Comparison of ENCODE assay signal across 20 cellular contexts in the genomic region with DNA sequence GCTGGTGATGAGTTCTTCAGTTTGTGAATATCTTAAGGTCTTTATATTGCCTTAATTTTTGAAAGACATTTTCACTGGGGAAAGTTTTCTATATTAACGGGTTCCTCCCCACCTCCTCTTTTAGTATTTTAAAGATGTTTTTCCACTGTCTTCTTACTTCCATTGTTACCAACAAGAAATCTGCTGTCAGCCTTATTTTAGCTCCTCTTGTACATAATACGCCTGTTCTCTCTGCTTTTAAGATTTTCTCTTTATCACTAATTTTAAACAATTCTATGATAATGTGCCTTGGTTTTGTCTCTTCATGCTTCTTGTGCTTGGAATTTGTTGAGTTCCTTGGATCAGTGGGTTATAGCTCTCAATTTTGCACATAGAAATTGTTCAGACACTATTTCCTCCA.
A peak's percentile ranks its signal among the peaks of the same experiment; 100 is the strongest.
DNase-seq lines count a peak whose midpoint lies in the region; ATAC-seq and TF ChIP-seq lines count a peak whose summit lies in the region.
"Had no signal": no experiment of that assay in that cellular context is flagged by ENCODE, and none has a peak within 500 bp of the region (broad histone marks: within the 10 kb centered on the region; RNA-seq: fewer than 3 reads in every experiment).

No MANE protein-coding gene starts in this region.

- no peaks in the 10 kb centered on the region for H3K9me3 ChIP-seq in HEK293 (ENCODE audit: control insufficient read depth, insufficient read depth, low read depth, low read length)
- H3K9me3 ChIP-seq in upper lobe of right lung = no peaks in the 10 kb centered on the region
- H3K9me3 ChIP-seq: BE2C had no signal

- no peak overlapping the region for H3K4me3 Mint-ChIP-seq in WTC11
- H3K4me3 Mint-ChIP-seq: CD14-positive monocyte; CD4-positive, alpha-beta T cell; CD8-positive, alpha-beta memory T cell had no signal

- no peak for TF ChIP-seq CTCF in HEK293 (tag by site-specific recombination; IDR thresholded peaks at IDR 0.05)
- no peak for TF ChIP-seq CTCF in WTC11 (IDR thresholded peaks at IDR 0.05)
- no peak for TF ChIP-seq CTCF in upper lobe of right lung (IDR thresholded peaks at IDR 0.05)

- H3K36me3 Mint-ChIP-seq in WTC11 = peaks cover 20% of the 10 kb centered on the region
- H3K36me3 Mint-ChIP-seq: CD14-positive monocyte; CD8-positive, alpha-beta memory T cell had no signal

- no peaks in the 10 kb centered on the region for H3K36me3 ChIP-seq in HEK293 (ENCODE audit: control insufficient read depth in 2 of 2, insufficient read depth in 1 of 2, low read length in 2 of 2)
- no peaks in the 10 kb centered on the region for H3K36me3 ChIP-seq in upper lobe of right lung
- H3K36me3 ChIP-seq: BE2C; BLaER1 treated with 17β-estradiol and CSF1 and Interleukin-3, amounts not matched to agents 10 nM and 100 nM had no signal

- no peaks in the 10 kb centered on the region for H3K27me3 ChIP-seq in upper lobe of right lung
- H3K27me3 ChIP-seq: BE2C; BLaER1 treated with 17β-estradiol and CSF1 and Interleukin-3, amounts not matched to agents 10 nM and 100 nM had no signal

- H3K4me1 ChIP-seq in HEK293 (ENCODE audit: control insufficient read depth, insufficient read depth, low read length) (no peaks in the 10 kb centered on the region), upper lobe of right lung (no peaks in the 10 kb centered on the region)
- H3K4me1 ChIP-seq: A549; BE2C; BLaER1 treated with 17β-estradiol and CSF1 and Interleukin-3, amounts not matched to agents 10 nM and 100 nM had no signal

- H3K27me3 Mint-ChIP-seq in WTC11 (ENCODE audit: low read depth) = peaks cover 3% of the 10 kb centered on the region; the same call in 1 of the 2 replicates
- H3K27me3 Mint-ChIP-seq: CD4-positive, alpha-beta T cell had no signal

- intact Hi-C loops in upper lobe of right lung (cut with DNase I) = no loop called here

- H3K27ac Mint-ChIP-seq in WTC11 = no peak overlapping the region
- H3K27ac Mint-ChIP-seq: CD14-positive monocyte; CD4-positive, alpha-beta T cell; CD8-positive, alpha-beta memory T cell had no signal

- peaks cover 26% of the 10 kb centered on the region for H3K9me3 Mint-ChIP-seq in WTC11

- POLR2A ChIA-PET in HEK293 (lab: Yijun Ruan, JAX) (no interaction called here), WTC11 (lab: Charles Lee) (no interaction called here)

- no peak overlapping the region for H3K4me3 ChIP-seq in HEK293 (ENCODE audit: low read depth, low read length)
- no peak overlapping the region for H3K4me3 ChIP-seq in upper lobe of right lung
- H3K4me3 ChIP-seq: A549; BLaER1 treated with 17β-estradiol and CSF1 and Interleukin-3, amounts not matched to agents 10 nM and 100 nM had no signal

- H3K27ac ChIP-seq in HEK293 (ENCODE audit: extremely low read depth, low read depth, low read length) (no peak overlapping the region), upper lobe of right lung (no peak overlapping the region)
- H3K27ac ChIP-seq: 22Rv1; A549; BLaER1 treated with 17β-estradiol and CSF1 and Interleukin-3, amounts not matched to agents 10 nM and 100 nM had no signal

- H3K4me1 Mint-ChIP-seq in WTC11 = no peaks in the 10 kb centered on the region
- H3K4me1 Mint-ChIP-seq: CD14-positive monocyte; CD8-positive, alpha-beta memory T cell had no signal

- no peak for ATAC-seq in WTC11
- no peak for ATAC-seq in upper lobe of right lung
- no peak for ATAC-seq in HG02759 (IDR thresholded peaks at IDR 0.05; ENCODE audit: unreplicated experiment)
- ATAC-seq: A549 had no signal

- peak; percentile 13 for DNase-seq in DMS53 (lab: John Stamatoyannopoulos, UW)
- no peak for DNase-seq in DMS53 treated with DMSO at 0.1 percent for 48 hours (lab: John Stamatoyannopoulos, UW; ENCODE audit: unreplicated experiment)
- peak; percentile 64 for DNase-seq in DMS114 treated with DMSO at 0.1 percent for 48 hours (lab: John Stamatoyannopoulos, UW; ENCODE audit: unreplicated experiment)
- no peak for DNase-seq in WTC11 (ENCODE audit: low spot score)
- DNase-seq in upper lobe of right lung = no peak
- no peak for DNase-seq in SHP77 (lab: John Stamatoyannopoulos, UW)
- DNase-seq: ACHN; AML-193; BE2C; CD4-positive, alpha-beta T cell; CD8-positive, alpha-beta memory T cell; DND-41; H7; HCEC 1CT had no signal

- CTCF ChIA-PET in HEK293 (lab: Yijun Ruan, JAX) (interaction anchor here (0.9 kb wide), 1 partner anchor 1143 kb away, joined by 3 read pairs; no protein-coding TSS in a partner anchor), WTC11 (lab: Charles Lee) (interaction anchor here (0.6 to 1.5 kb wide), 2 partner anchors 18 to 51 kb away, joined by 3 to 6 read pairs; no protein-coding TSS in a partner anchor)

TF ChIP-seq in HEK293, 187 proteins besides CTCF, POLR2A, EP300 and RAD21:
- TF ChIP-seq ZNF791 (tag by site-specific recombination; IDR thresholded peaks at IDR 0.05) = no peak
- no peak for TF ChIP-seq ZNF843 (tag by site-specific recombination; IDR thresholded peaks at IDR 0.05)
- TF ChIP-seq TRIM28 (IDR thresholded peaks at IDR 0.05; ENCODE audit: borderline replicate concordance, low read length) = peak; percentile 21; the same call in 1 of the 2 replicates
- TF ChIP-seq ZNF266 (tag by site-specific recombination; IDR thresholded peaks at IDR 0.05; ENCODE audit: low read depth) = no peak
- no peak for TF ChIP-seq ZFP69B (tag by site-specific recombination; IDR thresholded peaks at IDR 0.05)
- TF ChIP-seq ZNF560 (tag by site-specific recombination; IDR thresholded peaks at IDR 0.05; ENCODE audit: borderline replicate concordance) = no peak
- TF ChIP-seq HOXC10 (CRISPR knock-in tag; IDR thresholded peaks at IDR 0.05) = no peak
- no peak for TF ChIP-seq ZNF221 (tag by site-specific recombination; IDR thresholded peaks at IDR 0.05; ENCODE audit: borderline replicate concordance)
- no peak for TF ChIP-seq ZNF2 (tag by site-specific recombination; IDR thresholded peaks at IDR 0.05)
- TF ChIP-seq ZNF610 (tag by site-specific recombination; IDR thresholded peaks at IDR 0.05; ENCODE audit: borderline replicate concordance) = no peak
- no peak for TF ChIP-seq YY1 (tag by site-specific recombination; IDR thresholded peaks at IDR 0.05)
- TF ChIP-seq ZNF596 (tag by site-specific recombination; IDR thresholded peaks at IDR 0.05) = no peak
- TF ChIP-seq SP2 (tag by site-specific recombination; IDR thresholded peaks at IDR 0.05) = no peak
- no peak for TF ChIP-seq ZNF785 (tag by site-specific recombination; IDR thresholded peaks at IDR 0.05)
- no peak for TF ChIP-seq ZBTB20 (tag by site-specific recombination; IDR thresholded peaks at IDR 0.05)
- peak; percentile 67 for TF ChIP-seq SETDB1 (IDR thresholded peaks at IDR 0.05; ENCODE audit: insufficient read length, low read length)

TF ChIP-seq in WTC11, 78 proteins besides CTCF, POLR2A, EP300 and RAD21:
- TF ChIP-seq KAT7 (CRISPR knock-in tag; IDR thresholded peaks at IDR 0.05; ENCODE audit: borderline replicate concordance) (no peak), ZNF317 (CRISPR knock-in tag; IDR thresholded peaks at IDR 0.05; ENCODE audit: borderline replicate concordance, low read depth) (peak; percentile 97)
TF ChIP-seq in WTC11: peak in this region for 1.

Comparison
In these comparisons a context has a peak if more than half of its experiments do, and no peak if none do; other contexts are left out.
1. DNase-seq: peak in DMS53 (single experiment) and DMS114 treated with DMSO at 0.1 percent for 48 hours (single experiment); none in DMS53 treated with DMSO at 0.1 percent for 48 hours (single experiment), WTC11 (single experiment), upper lobe of right lung (single experiment) and SHP77 (0 of 2).